ENCODE assay signal across 19 cellular contexts in the genomic region with DNA sequence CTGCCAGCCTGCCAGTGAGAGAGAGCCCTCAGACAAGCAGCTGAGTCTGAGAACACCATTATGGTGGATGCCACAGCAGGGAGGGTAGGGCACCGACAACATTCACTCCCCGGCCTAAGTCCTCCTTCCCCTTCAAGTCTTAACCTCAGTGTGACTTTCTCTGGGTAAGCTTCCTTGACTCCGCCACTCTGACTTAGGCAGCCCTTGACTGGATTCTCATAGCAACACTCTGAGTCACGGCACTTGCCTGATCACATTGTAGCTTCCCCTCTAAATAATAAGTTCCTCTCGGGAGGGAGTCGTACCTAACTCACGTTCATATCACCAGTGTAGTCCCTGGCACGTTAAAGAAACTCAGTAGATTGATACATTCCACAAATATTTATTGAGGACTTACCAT.
A peak's percentile ranks its signal among the peaks of the same experiment; 100 is the strongest.
DNase-seq lines count a peak whose midpoint lies in the region; ATAC-seq, FAIRE-seq and TF ChIP-seq lines count a peak whose summit lies in the region.
"Had no signal": no experiment of that assay in that cellular context is flagged by ENCODE, and none has a peak within 500 bp of the region (broad histone marks: within the 10 kb centered on the region; RNA-seq: fewer than 3 reads in every experiment).

No MANE protein-coding gene starts in this region.

- ATAC-seq in PC-3: no peak
- ATAC-seq: activated CD4-positive, CD25-positive, alpha-beta regulatory T cell treated with anti-CD3 and anti-CD28 coated beads, Interleukin-2, amount 50 U/mL, for 24 hours; gastrocnemius medialis had no signal

- H2BK5ac ChIP-seq in H1 (ENCODE audit: low read depth, low read length): no peak overlapping the region

- TF ChIP-seq RAD21 in H1 (IDR thresholded peaks at IDR 0.05 in 1 of 2, conservative IDR thresholded peaks at IDR 0.05 in 1 of 2; ENCODE audit: low read depth in 2 of 2, low read length in 2 of 2): no peak

- no peak overlapping the region for H3K23ac ChIP-seq in H1 (ENCODE audit: insufficient read length)

- no peak overlapping the region for H3K27ac Mint-ChIP-seq in nephron progenitor cell
- H3K27ac Mint-ChIP-seq: activated naive CD8-positive, alpha-beta T cell treated with anti-CD3 and anti-CD28 coated beads for 36 hours; activated T-helper 1 cell treated with anti-CD3 and anti-CD28 coated beads, Interleukin-12 subunit alpha, Interleukin-12 subunit beta, Interleukin-2, Interleukin-4 antibody, amounts not matched to agents 30 ng/mL and 10 ng/mL and 1 ng/mL, durations not matched to agents 14 hours and 24 hours and 36 hours; brain had no signal

- no peak overlapping the region for H3K14ac ChIP-seq in H1 (ENCODE audit: insufficient read length)

- peaks cover 7% of the 10 kb centered on the region for H3K9me3 Mint-ChIP-seq in nephron progenitor cell
- H3K9me3 Mint-ChIP-seq: activated naive CD8-positive, alpha-beta T cell treated with anti-CD3 and anti-CD28 coated beads for 36 hours; activated T-helper 1 cell treated with anti-CD3 and anti-CD28 coated beads, Interleukin-12 subunit alpha, Interleukin-12 subunit beta, Interleukin-2, Interleukin-4 antibody, amounts not matched to agents 30 ng/mL and 10 ng/mL and 1 ng/mL, durations not matched to agents 14 hours and 24 hours and 36 hours; CD8-positive, alpha-beta memory T cell had no signal

- H3K4ac ChIP-seq in H1 (replicated peaks; ENCODE audit: insufficient read length, low read depth, low read length): no peak overlapping the region

- POLR2A ChIA-PET in PC-3 (lab: Charles Lee; ENCODE audit: unreplicated experiment) (no interaction called here), H1 (lab: Charles Lee; ENCODE audit: partially characterized antibody) (no interaction called here)

- H2BK120ac ChIP-seq in H1 (replicated peaks; ENCODE audit: low read depth, low read length): no peak overlapping the region

- H3K79me1 ChIP-seq in H1 (ENCODE audit: low read depth, low read length): no peaks in the 10 kb centered on the region

- no peaks in the 10 kb centered on the region for H3K23me2 ChIP-seq in H1 (ENCODE audit: low read depth, low read length)

- in situ Hi-C loops in GM23248 (cut with MboI): loop anchor here (25.0 kb wide), 1 partner anchor 447 kb away; no protein-coding TSS in a partner anchor

- peaks cover 27% of the 10 kb centered on the region for H3K27me3 ChIP-seq in GM23248 (replicated peaks; ENCODE audit: insufficient read depth)
- peaks cover 48% of the 10 kb centered on the region for H3K27me3 ChIP-seq in PC-3 (ENCODE audit: low read length)
- H3K27me3 ChIP-seq in H1 (replicated peaks in 1 of 4; ENCODE audit: control insufficient read depth in 3 of 4, extremely low read depth in 1 of 4, insufficient read depth in 3 of 4, low read length in 3 of 4): peaks cover 0 to 1% (median 0%) of the 10 kb centered on the region in 4 experiments; a peak in 1 of 7 replicates

- H3K4me1 ChIP-seq in GM23248 (ENCODE audit: insufficient read depth): no peaks in the 10 kb centered on the region
- H3K4me1 ChIP-seq in PC-3 (ENCODE audit: insufficient read depth, low read length): no peaks in the 10 kb centered on the region
- H3K4me1 ChIP-seq in H1 (replicated peaks in 1 of 4; ENCODE audit: control insufficient read depth in 3 of 4, insufficient read depth in 4 of 4, low read length in 3 of 4): no peaks in the 10 kb centered on the region
- H3K4me1 ChIP-seq: gastrocnemius medialis had no signal

- TF ChIP-seq POLR2A in H1 (IDR thresholded peaks at IDR 0.05; ENCODE audit: control extremely low read depth in 1 of 2, low read depth in 2 of 2, low read length in 2 of 2): no peak

- H4K5ac ChIP-seq in H1 (ENCODE audit: insufficient read length, low read depth, low read length): no peak overlapping the region

- no peaks in the 10 kb centered on the region for H3K36me3 Mint-ChIP-seq in nephron progenitor cell (ENCODE audit: low read depth)
- H3K36me3 Mint-ChIP-seq: activated naive CD8-positive, alpha-beta T cell treated with anti-CD3 and anti-CD28 coated beads for 36 hours; brain; CD8-positive, alpha-beta memory T cell had no signal

- TF ChIP-seq EP300 in H1 (IDR thresholded peaks at IDR 0.05; ENCODE audit: borderline replicate concordance in 1 of 2, low read depth in 2 of 2, low read length in 2 of 2): no peak

- H3K79me2 ChIP-seq in GM23248 (ENCODE audit: insufficient read depth) (no peaks in the 10 kb centered on the region), PC-3 (ENCODE audit: low read length) (no peaks in the 10 kb centered on the region), H1 (ENCODE audit: control insufficient read depth in 1 of 2, insufficient read depth in 2 of 2, low read length in 2 of 2) (no peaks in the 10 kb centered on the region)

- peaks cover 9% of the 10 kb centered on the region for H3K27me3 Mint-ChIP-seq in nephron progenitor cell (ENCODE audit: low read depth, poor library complexity)

- WGBS in GM23248 (ENCODE audit: low coverage in 1 of 2, low lambda C conversion rate in 2 of 2, missing lambda C conversion rate in 2 of 2), 2 experiments: 67 to 68% methylated on average over 8 of the region's 8 CpGs
- WGBS in H1 (ENCODE audit: extremely low coverage in 1 of 2, insufficient coverage in 1 of 2, insufficient read length in 1 of 2, insufficient replicate concordance in 2 of 2, low coverage in 1 of 2, low lambda C conversion rate in 2 of 2, missing lambda C conversion rate in 1 of 2), 2 experiments: 86% methylated on average over 8 of the region's 8 CpGs; no CpG with 5 or more reads in 1 of the 2 experiments

- intact Hi-C loops in PC-3 (cut with micrococcal nuclease): no loop called here

- no peak overlapping the region for H4K91ac ChIP-seq in H1 (replicated peaks; ENCODE audit: insufficient read length, low read length)

- CTCF ChIA-PET in PC-3 (lab: Charles Lee) (no interaction called here), H1 (lab: Charles Lee; ENCODE audit: partially characterized antibody) (interaction anchor here (0.7 kb wide), 1 partner anchor 374 kb away, joined by 3 read pairs; no protein-coding TSS in a partner anchor)

- H2AK5ac ChIP-seq in H1 (ENCODE audit: low read depth, low read length): no peak overlapping the region

- no peak overlapping the region; the same call in 1 of the 2 replicates for H2BK15ac ChIP-seq in H1 (ENCODE audit: low read length)

- no peaks in the 10 kb centered on the region for H3K4me1 Mint-ChIP-seq in nephron progenitor cell
- H3K4me1 Mint-ChIP-seq: activated naive CD8-positive, alpha-beta T cell treated with anti-CD3 and anti-CD28 coated beads for 36 hours; brain; CD8-positive, alpha-beta memory T cell had no signal

- H3F3A ChIP-seq in GM23248 (ENCODE audit: insufficient read depth): no peaks in the 10 kb centered on the region
- H3F3A ChIP-seq in PC-3 (ENCODE audit: low read length, unreplicated experiment): no peaks in the 10 kb centered on the region

- no peak overlapping the region for H2BK12ac ChIP-seq in H1 (ENCODE audit: low read depth, low read length)

- H3K9me2 ChIP-seq in GM23248 (ENCODE audit: insufficient read depth) (no peaks in the 10 kb centered on the region), PC-3 (replicated peaks; ENCODE audit: low read length) (no peaks in the 10 kb centered on the region)

- no peak overlapping the region for H3K4me3 Mint-ChIP-seq in nephron progenitor cell
- H3K4me3 Mint-ChIP-seq: activated naive CD8-positive, alpha-beta T cell treated with anti-CD3 and anti-CD28 coated beads for 36 hours; activated T-helper 1 cell treated with anti-CD3 and anti-CD28 coated beads, Interleukin-12 subunit alpha, Interleukin-12 subunit beta, Interleukin-2, Interleukin-4 antibody, amounts not matched to agents 30 ng/mL and 10 ng/mL and 1 ng/mL, durations not matched to agents 14 hours and 24 hours and 36 hours; brain; CD8-positive, alpha-beta memory T cell had no signal

- H3K9me3 ChIP-seq in GM23248 (ENCODE audit: low read depth) (no peaks in the 10 kb centered on the region), PC-3 (ENCODE audit: low read length) (no peaks in the 10 kb centered on the region), H1 (ENCODE audit: insufficient read depth in 2 of 2, low read depth in 1 of 2, low read length in 1 of 2) (peaks cover 3% of the 10 kb centered on the region in 2 experiments; a peak in 2 of 4 replicates)
- H3K9me3 ChIP-seq: gastrocnemius medialis had no signal

- DNase-seq in GM23248: peak; percentile 4
- DNase-seq in PC-3: peak; percentile 10
- no peak for DNase-seq in H1 (ENCODE audit: low read depth in 1 of 2, low spot score in 2 of 2)
- DNase-seq in non-pigmented ciliary epithelial cell (ENCODE audit: low read depth): peak; percentile 11
- DNase-seq in effector CD4-positive, alpha-beta T cell: no peak
- no peak for DNase-seq in NCI-H1694 treated with DMSO at 0.1 percent for 48 hours (lab: John Stamatoyannopoulos, UW)
- DNase-seq in nephron progenitor cell: no peak
- DNase-seq: activated CD8-positive, alpha-beta memory T cell treated with anti-CD3 and anti-CD28 coated beads for 24 hours; activated naive CD8-positive, alpha-beta T cell treated with anti-CD3 and anti-CD28 coated beads for 36 hours; CD8-positive, alpha-beta memory T cell; gastrocnemius medialis; NCI-H1105 treated with DMSO at 0.1 percent for 48 hours; NCI-H2107; NCI-H526 had no signal

- H2AFZ ChIP-seq in GM23248 (no peak overlapping the region), PC-3 (ENCODE audit: low read length) (no peak overlapping the region), H1 (ENCODE audit: low read length) (no peak overlapping the region)

- H3K27ac ChIP-seq in GM23248: no peak overlapping the region
- H3K27ac ChIP-seq in PC-3 (ENCODE audit: low read length): no peak overlapping the region
- no peak overlapping the region for H3K27ac ChIP-seq in H1 (ENCODE audit: low read depth, low read length)
- H3K27ac ChIP-seq: epithelial cell of prostate, gastrocnemius medialis, KMS-11 had no signal

- H4K20me1 ChIP-seq in GM23248 (ENCODE audit: insufficient read depth): no peaks in the 10 kb centered on the region
- no peaks in the 10 kb centered on the region for H4K20me1 ChIP-seq in PC-3 (ENCODE audit: low read length)
- H4K20me1 ChIP-seq in H1 (replicated peaks in 1 of 2; ENCODE audit: control insufficient read depth in 1 of 2, insufficient read depth in 2 of 2, low read length in 2 of 2): no peaks in the 10 kb centered on the region

- H3K18ac ChIP-seq in H1 (ENCODE audit: extremely low read depth, low read length): no peak overlapping the region

- H3K36me3 ChIP-seq in GM23248 (ENCODE audit: low read depth) (no peaks in the 10 kb centered on the region), PC-3 (ENCODE audit: low read depth, low read length) (no peaks in the 10 kb centered on the region; the same call in 1 of the 2 replicates), H1 (ENCODE audit: control insufficient read depth in 2 of 4, insufficient read depth in 4 of 4, low read length in 3 of 4) (no peaks in the 10 kb centered on the region)
- H3K36me3 ChIP-seq: gastrocnemius medialis had no signal

- H3K4me3 ChIP-seq in GM23248: no peak overlapping the region
- no peak overlapping the region for H3K4me3 ChIP-seq in PC-3 (ENCODE audit: low read length)
- H3K4me3 ChIP-seq in H1 (ENCODE audit: extremely low read depth in 1 of 4, insufficient read depth in 2 of 4, low read depth in 3 of 4, low read length in 4 of 4): no peak overlapping the region
- H3K4me3 ChIP-seq: gastrocnemius medialis had no signal

- no TSS peak for BruUV-seq in PC-3 (replicated peaks; lab: Mats Ljungman, UMichigan)

- no peak overlapping the region for H3K56ac ChIP-seq in H1 (replicated peaks; ENCODE audit: insufficient read length, low read depth, low read length)

- no peak overlapping the region for H3K9ac ChIP-seq in GM23248
- H3K9ac ChIP-seq in PC-3 (ENCODE audit: low read length): no peak overlapping the region
- H3K9ac ChIP-seq in H1 (replicated peaks in 1 of 4; ENCODE audit: extremely low read depth in 1 of 4, low read depth in 3 of 4, low read length in 3 of 4): no peak overlapping the region; a peak in 1 of 7 replicates
- H3K9ac ChIP-seq: KMS-11 had no signal

- H3K4me2 ChIP-seq in GM23248 (ENCODE audit: unreplicated experiment): no peak overlapping the region
- no peak overlapping the region for H3K4me2 ChIP-seq in PC-3 (ENCODE audit: low read length)
- H3K4me2 ChIP-seq in H1 (ENCODE audit: insufficient read depth in 1 of 2, low read depth in 2 of 2, low read length in 2 of 2): no peak overlapping the region
- H3K4me2 ChIP-seq: KMS-11 had no signal

- no peak for TF ChIP-seq CTCF in PC-3 (conservative IDR thresholded peaks at IDR 0.05; ENCODE audit: low read depth, low read length)
- no peak for TF ChIP-seq CTCF in H1 (IDR thresholded peaks at IDR 0.05; ENCODE audit: control extremely low read depth in 1 of 3, insufficient read depth in 1 of 3, low read depth in 1 of 3, low read length in 3 of 3)
- no peak for TF ChIP-seq CTCF in nephron progenitor cell (IDR thresholded peaks at IDR 0.05)

- H2BK20ac ChIP-seq in H1 (ENCODE audit: low read length): no peak overlapping the region

- H4K8ac ChIP-seq in H1 (ENCODE audit: extremely low read depth, insufficient read depth, low read length): peak overlapping the region; percentile 11; the same call in 1 of the 2 replicates

- no peak for FAIRE-seq in H1 (lab: Jason Lieb, UNC)

Comparison
In these comparisons a context has a peak if more than half of its experiments do, and no peak if none do; other contexts are left out.
1. DNase-seq: peak in GM23248 (single experiment), PC-3 (single experiment) and non-pigmented ciliary epithelial cell (single experiment); none in H1 (0 of 2), effector CD4-positive, alpha-beta T cell (single experiment), NCI-H1694 treated with DMSO at 0.1 percent for 48 hours (single experiment) and nephron progenitor cell (single experiment).